8 cellular contexts compared by ENCODE assay signal in genomic region chr17:81503619-81504018, GRCh38. TPM values are rescaled to one million over a fixed set of nuclear protein-coding genes. Genes with fewer than 3 reads are reported as not detected.
"Had no signal": no experiment of that assay in that cellular context is flagged by ENCODE, and none has a peak within 500 bp of the region (broad histone marks: within the 10 kb centered on the region; RNA-seq: fewer than 3 reads in every experiment).

No MANE protein-coding gene starts in this region.

- DNase-seq: H9, HCEC 1CT, HFFc6, KBM-7 had no signal

- ATAC-seq: GM23338, HepG2 had no signal

- H3K27me3 Mint-ChIP-seq: IgD-negative memory B cell had no signal

- H3K9me3 Mint-ChIP-seq: HFFc6, IgD-negative memory B cell had no signal

- H3K27ac Mint-ChIP-seq: GM23338, HFFc6 had no signal

- H3K4me3 Mint-ChIP-seq: GM23338, H9, HFFc6 had no signal

- H3K4me2 ChIP-seq: GM23338 had no signal

- H3K27ac ChIP-seq: HL-60 had no signal

- H2AFZ ChIP-seq: GM23338 had no signal

- H3K4me3 ChIP-seq: GM23338 had no signal

RNA-seq across cellular contexts. Expression of gene FSCN2, which starts 24.6 kb away (rescaled TPM):
- total RNA-seq: HepG2 had no signal
